ENCODE assay signal across 1 cellular context in genomic region chr13:103067751-103068563, GRCh38.
TF ChIP-seq lines count a peak whose summit lies in the region.

No MANE protein-coding gene starts in this region.

TF ChIP-seq in GM23338, 12 proteins besides CTCF, POLR2A, EP300 and RAD21 (continued from another document):
- TF ChIP-seq REST (IDR thresholded peaks at IDR 0.05; ENCODE audit: unreplicated experiment) (no peak), ZNF114 (CRISPR knock-in tag; IDR thresholded peaks at IDR 0.05) (no peak)
